In the genomic region with DNA sequence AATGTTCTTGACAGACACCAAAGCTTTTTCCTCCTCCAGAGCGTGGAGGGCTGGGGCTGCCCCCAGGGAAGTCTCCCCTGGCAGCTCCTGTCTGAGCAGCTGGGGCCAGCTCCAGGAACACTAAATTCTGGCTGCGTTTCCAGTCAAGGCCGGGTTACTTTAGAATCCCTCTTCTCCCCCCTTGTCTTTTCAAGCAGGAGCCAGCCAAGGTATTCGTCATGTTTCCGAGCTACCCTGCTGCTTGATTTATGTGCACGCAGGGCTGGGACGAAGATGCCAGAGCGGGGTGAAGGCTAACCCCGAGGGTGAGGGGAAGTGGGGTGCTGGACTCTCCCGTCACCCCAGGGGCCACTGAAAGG, we compare ENCODE assay signal across 15 cellular contexts.
DNase-seq lines count a peak whose midpoint lies in the region; ATAC-seq and TF ChIP-seq lines count a peak whose summit lies in the region.
"Had no signal": no experiment of that assay in that cellular context is flagged by ENCODE, and none has a peak within 500 bp of the region (broad histone marks: within the 10 kb centered on the region; RNA-seq: fewer than 3 reads in every experiment).

No MANE protein-coding gene starts in this region.

- no peaks in the 10 kb centered on the region for H3K36me3 Mint-ChIP-seq in chondrocyte (ENCODE audit: low read depth)
- no peaks in the 10 kb centered on the region for H3K36me3 Mint-ChIP-seq in CD8-positive, alpha-beta memory T cell

- TF ChIP-seq POLR2A in sigmoid colon (IDR thresholded peaks at IDR 0.05) = no peak

- intact Hi-C loops in left colon (cut with DNase I, micrococcal nuclease) (no loop called here), sigmoid colon (cut with DNase I) (no loop called here)

- no peaks in the 10 kb centered on the region for H3K27me3 ChIP-seq in sigmoid colon
- H3K27me3 ChIP-seq in CD8-positive, alpha-beta memory T cell (ENCODE audit: insufficient read depth, low read length, poor library complexity, severe bottlenecking) = no peaks in the 10 kb centered on the region

- 59 to 70% methylated on average over 10 of the region's 10 CpGs for WGBS in sigmoid colon, 2 donors

- no peak for TF ChIP-seq CTCF in chondrocyte (IDR thresholded peaks at IDR 0.05)
- no peak for TF ChIP-seq CTCF in sigmoid colon (IDR thresholded peaks at IDR 0.05)
- TF ChIP-seq CTCF in GM20000 (IDR thresholded peaks at IDR 0.05; ENCODE audit: extremely low read depth, missing control alignments) = no peak

- no peaks in the 10 kb centered on the region for H3K9me3 ChIP-seq in sigmoid colon
- H3K9me3 ChIP-seq in CD8-positive, alpha-beta memory T cell (ENCODE audit: low read length) = no peaks in the 10 kb centered on the region

- no peaks in the 10 kb centered on the region for H3K9me3 Mint-ChIP-seq in chondrocyte (ENCODE audit: low read depth)
- H3K9me3 Mint-ChIP-seq in CD8-positive, alpha-beta memory T cell = no peaks in the 10 kb centered on the region
- H3K9me3 Mint-ChIP-seq: dendritic cell treated with granulocyte-macrophage colony-stimulating factor and Interleukin-4, amounts not matched to agents 40 ng/mL and 50 ng/mL, for 4 days had no signal

- H3K36me3 ChIP-seq in sigmoid colon = no peaks in the 10 kb centered on the region
- H3K36me3 ChIP-seq in CD8-positive, alpha-beta memory T cell (ENCODE audit: insufficient read depth, low read length) = no peaks in the 10 kb centered on the region
- H3K36me3 ChIP-seq: WERI-Rb-1 had no signal

- ATAC-seq in left colon (peak; percentile 21), GM18867 (IDR thresholded peaks at IDR 0.05; ENCODE audit: unreplicated experiment) (no peak), HG02870 (IDR thresholded peaks at IDR 0.05; ENCODE audit: unreplicated experiment) (no peak)

- CTCF ChIA-PET in CD8-positive, alpha-beta memory T cell (lab: Charles Lee) = no interaction called here

- H3K4me1 Mint-ChIP-seq in chondrocyte (ENCODE audit: low read depth) = peaks cover 30% of the 10 kb centered on the region
- no peaks in the 10 kb centered on the region for H3K4me1 Mint-ChIP-seq in CD8-positive, alpha-beta memory T cell

- H3K4me3 Mint-ChIP-seq in chondrocyte (ENCODE audit: unreplicated experiment) = no peak overlapping the region
- H3K4me3 Mint-ChIP-seq in CD8-positive, alpha-beta memory T cell = no peak overlapping the region
- H3K4me3 Mint-ChIP-seq: B cell; dendritic cell treated with granulocyte-macrophage colony-stimulating factor and Interleukin-4, amounts not matched to agents 40 ng/mL and 50 ng/mL, for 4 days had no signal

- H3K27ac Mint-ChIP-seq in chondrocyte (ENCODE audit: unreplicated experiment) = peak overlapping the region; percentile 73
- no peak overlapping the region for H3K27ac Mint-ChIP-seq in CD8-positive, alpha-beta memory T cell
- H3K27ac Mint-ChIP-seq: B cell; dendritic cell treated with granulocyte-macrophage colony-stimulating factor and Interleukin-4, amounts not matched to agents 40 ng/mL and 50 ng/mL, for 4 days had no signal

- peak in 3 of 4 donors; percentile 18 to 78 (median 77) for TF ChIP-seq EP300 in sigmoid colon (IDR thresholded peaks at IDR 0.05)

- peak overlapping the region in 3 of 4 donors; percentile 5 to 23 (median 13) for H3K4me3 ChIP-seq in sigmoid colon
- H3K4me3 ChIP-seq in CD8-positive, alpha-beta memory T cell (ENCODE audit: low read length) = no peak overlapping the region
- H3K4me3 ChIP-seq: smooth muscle cell had no signal

- DNase-seq in DMS 273 treated with DMSO at 0.1 percent for 48 hours (lab: John Stamatoyannopoulos, UW) (peak; percentile 28), chondrocyte (ENCODE audit: low spot score) (no peak), left colon (peak; percentile 26 to 67), sigmoid colon (peak; percentile 95), GM20000 (ENCODE audit: low spot score) (no peak)
- DNase-seq in CD8-positive, alpha-beta memory T cell = no peak
- DNase-seq: activated T-cell treated with anti-CD3 and anti-CD28 coated beads, Interleukin-2, amount 50 U/mL, for 48 hours; NCI-H1436 treated with DMSO at 0.1 percent for 48 hours; WERI-Rb-1 had no signal

- POLR2A ChIA-PET in CD8-positive, alpha-beta memory T cell (lab: Charles Lee) = no interaction called here

- peaks cover 0 to 80% (median 69%) of the 10 kb centered on the region in 4 donors for H3K4me1 ChIP-seq in sigmoid colon
- no peaks in the 10 kb centered on the region for H3K4me1 ChIP-seq in CD8-positive, alpha-beta memory T cell (ENCODE audit: insufficient read depth, low read length)

- H3K27ac ChIP-seq in sigmoid colon = peak overlapping the region; percentile 88 to 93 (median 90)
- H3K27ac ChIP-seq in CD8-positive, alpha-beta memory T cell (ENCODE audit: low read depth, low read length) = no peak overlapping the region
- H3K27ac ChIP-seq: RWPE1, WERI-Rb-1 had no signal

- no peaks in the 10 kb centered on the region for H3K27me3 Mint-ChIP-seq in chondrocyte (ENCODE audit: low read depth)
- peaks cover 8 to 16% of the 10 kb centered on the region in 2 donors for H3K27me3 Mint-ChIP-seq in CD8-positive, alpha-beta memory T cell
- H3K27me3 Mint-ChIP-seq: dendritic cell treated with granulocyte-macrophage colony-stimulating factor and Interleukin-4, amounts not matched to agents 40 ng/mL and 50 ng/mL, for 4 days had no signal

Comparison
In these comparisons a context has a peak if more than half of its experiments do, and no peak if none do; other contexts are left out.
1. DNase-seq: peak in DMS 273 treated with DMSO at 0.1 percent for 48 hours (single experiment), left colon (2 of 2) and sigmoid colon (single experiment); none in chondrocyte (single experiment), GM20000 (single experiment) and CD8-positive, alpha-beta memory T cell (0 of 5).